In the genomic region with DNA sequence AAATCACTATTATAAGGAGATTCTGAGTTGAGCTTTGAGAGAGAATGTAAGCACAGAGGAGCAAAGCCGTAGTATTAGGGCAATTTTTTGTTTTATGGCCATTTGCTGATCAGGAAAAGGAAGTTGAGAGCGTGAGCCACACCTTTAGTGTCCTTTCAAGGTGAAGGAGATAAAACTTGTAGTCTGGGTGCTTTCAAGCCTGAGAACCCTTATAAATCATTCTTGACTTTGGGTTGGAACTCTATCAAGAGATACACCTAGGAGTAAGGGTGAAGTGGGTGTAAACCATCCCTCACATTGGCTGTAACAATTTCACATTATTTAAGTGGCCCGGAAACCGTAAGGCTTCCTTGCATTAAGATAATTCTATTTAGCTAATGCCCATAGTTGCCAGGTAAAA, we compare ENCODE assay signal across 29 cellular contexts.
"Had no signal": no experiment of that assay in that cellular context is flagged by ENCODE, and none has a peak within 500 bp of the region (broad histone marks: within the 10 kb centered on the region; RNA-seq: fewer than 3 reads in every experiment).

No MANE protein-coding gene starts in this region.

- H3K27me3 ChIP-seq: neural progenitor cell, ovary, right lobe of liver, sigmoid colon, spleen, suprapubic skin, testis, tibial artery, upper lobe of left lung, vagina had no signal

- H3K4me1 ChIP-seq: parathyroid adenoma had no signal

- H3K9me3 ChIP-seq: ovary, psoas muscle, right lobe of liver, sigmoid colon, spleen, suprapubic skin, testis, tibial artery, upper lobe of left lung, vagina had no signal

- H3K36me3 ChIP-seq: neural progenitor cell, ovary, right lobe of liver, sigmoid colon, suprapubic skin, tibial artery, vagina had no signal

- DNase-seq: natural killer cell; occipital lobe; ovary; posterior cingulate gyrus; psoas muscle; right cardiac atrium; right lobe of liver; sigmoid colon; spleen; stimulated activated CD4-positive, alpha-beta T cell treated with anti-CD3 and anti-CD28 coated beads, Interleukin-12 subunit alpha, Interleukin-12 subunit beta, amount 100 ng/mL, for 4 hours; stimulated activated CD4-positive, alpha-beta T cell treated with anti-CD3 and anti-CD28 coated beads, Interleukin-1b, Interleukin-23, amount 100 ng/mL, for 48 hours; stimulated activated CD4-positive, alpha-beta T cell treated with anti-CD3 and anti-CD28 coated beads, Interleukin-4, amount 100 ng/mL, for 1 hour; stimulated activated CD4-positive, alpha-beta T cell treated with anti-CD3 and anti-CD28 coated beads, Interleukin-4, amount 100 ng/mL, for 4 hours; stimulated activated CD8-positive, alpha-beta memory T cell treated with anti-CD3 and anti-CD28 coated beads, Interleukin-4, amount 100 ng/mL, for 48 hours; stimulated activated naive CD4-positive, alpha-beta T cell; stimulated activated naive CD8-positive, alpha-beta T cell treated with anti-CD3 and anti-CD28 coated beads, Interleukin-15, amount 100 ng/mL, for 72 hours; stimulated activated naive CD8-positive, alpha-beta T cell treated with anti-CD3 and anti-CD28 coated beads, Interleukin-15, Interleukin-2, amounts not matched to agents 100 U/mL and 50 U/mL, for 24 hours; substantia nigra; testis; tibial artery; trophoblast cell; upper lobe of left lung had no signal

- H3K9ac ChIP-seq: neural progenitor cell, parathyroid adenoma had no signal

- ATAC-seq: natural killer cell; psoas muscle; right cardiac atrium; right lobe of liver; stimulated activated memory B cell treated with anti-CD40 and anti-IgM and Interleukin-4, amounts not matched to agents 10 μg/mL and 1 μg/mL and 100 μg/mL, for 72 hours; stimulated activated naive CD8-positive, alpha-beta T cell treated with anti-CD3 and anti-CD28 coated beads, Interleukin-15, amount 100 ng/mL, for 72 hours; stimulated activated naive CD8-positive, alpha-beta T cell treated with anti-CD3 and anti-CD28 coated beads, Interleukin-15, Interleukin-2, amounts not matched to agents 100 U/mL and 50 U/mL, for 24 hours had no signal

- H3K4me3 ChIP-seq: neural progenitor cell, ovary, psoas muscle, right lobe of liver, sigmoid colon, smooth muscle cell, spleen, suprapubic skin, testis, tibial artery, upper lobe of left lung, vagina had no signal

- FAIRE-seq: urothelium cell line had no signal

- H3K27ac ChIP-seq: neural progenitor cell, ovary, parathyroid adenoma, psoas muscle, right lobe of liver, sigmoid colon, spleen, suprapubic skin, testis, tibial artery, upper lobe of left lung, vagina had no signal
